ENCODE assay signal across 8 cellular contexts in the genomic region with DNA sequence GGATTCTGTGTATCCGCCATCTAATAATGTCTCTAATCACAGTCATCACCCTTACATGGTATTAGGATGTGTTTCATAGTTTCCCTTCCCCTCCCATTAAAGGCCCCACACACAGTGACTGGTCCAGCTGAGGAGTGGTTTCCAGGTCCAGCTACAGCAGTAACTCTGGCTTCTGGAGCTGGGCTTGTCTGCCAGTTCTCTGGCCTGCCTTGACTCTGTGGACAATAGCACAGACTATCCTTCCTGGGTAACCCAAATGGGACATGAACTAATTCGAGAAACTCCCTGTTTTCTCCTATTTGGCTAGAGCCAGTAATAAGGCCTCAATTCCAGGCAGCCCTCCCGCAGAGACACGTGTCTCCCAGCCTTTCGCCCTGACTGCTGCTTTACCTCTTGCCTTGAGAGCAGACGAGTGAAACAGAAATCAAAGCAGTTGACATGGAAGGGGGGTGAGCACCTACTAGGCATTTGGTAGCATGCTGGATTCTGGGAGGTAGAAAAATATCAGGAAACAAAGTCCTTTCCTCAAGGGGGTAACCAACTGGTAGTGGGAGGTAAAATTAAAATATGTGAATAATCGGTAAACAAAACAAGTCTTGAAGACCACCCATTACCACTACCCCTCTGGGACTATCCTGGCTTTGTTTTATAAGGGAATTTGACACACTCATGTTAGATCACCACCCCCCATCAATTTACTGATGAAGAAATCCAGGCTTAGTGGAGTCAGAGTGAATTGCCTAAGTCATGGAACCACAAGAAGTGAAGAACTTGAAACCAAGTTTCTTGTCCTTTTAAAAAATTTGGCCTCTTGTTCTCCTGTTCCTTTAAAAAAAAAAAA. TPM values are rescaled to one million over a fixed set of nuclear protein-coding genes. Genes with fewer than 3 reads are reported as not detected.
A peak's percentile ranks its signal among the peaks of the same experiment; 100 is the strongest.
DNase-seq lines count a peak whose midpoint lies in the region; ATAC-seq, FAIRE-seq and TF ChIP-seq lines count a peak whose summit lies in the region.

No MANE protein-coding gene starts in this region.

- H3K9me3 Mint-ChIP-seq in activated naive CD8-positive, alpha-beta T cell (ENCODE audit: low read depth): no peaks in the 10 kb centered on the region

- in situ Hi-C loops in HAP-1 (cut with MboI; ENCODE audit: low sequenced_read_pairs): no loop called here

- ATAC-seq in pancreas: peak; percentile 25 to 42 (median 34)
- no peak for ATAC-seq in GM18505 (IDR thresholded peaks at IDR 0.05; ENCODE audit: unreplicated experiment)

- no peak for TF ChIP-seq CTCF in pancreas (IDR thresholded peaks at IDR 0.05)

- no peak overlapping the region for H2AFZ ChIP-seq in ACC112 (ENCODE audit: low read length, unreplicated experiment)

- peak overlapping the region; percentile 99 for H3K27ac ChIP-seq in ACC112 (ENCODE audit: low read depth, low read length)
- H3K27ac ChIP-seq in pancreas: peak overlapping the region; percentile 81 to 99 (median 88)

- peaks cover 57% of the 10 kb centered on the region for H3K4me1 Mint-ChIP-seq in activated naive CD8-positive, alpha-beta T cell (ENCODE audit: low read depth)

- H3K9me3 ChIP-seq in HAP-1 (no peaks in the 10 kb centered on the region), pancreas (no peaks in the 10 kb centered on the region)

- intact Hi-C loops in cardiac septum (cut with DNase I): loop anchor here (1.0 to 5.0 kb wide), 5 partner anchors 22 to 121 kb away; partner anchors contain the start of gene REV3L
- intact Hi-C loops in pancreas (cut with DNase I): no loop called here

- 11 to 19% methylated on average over 7 of the region's 7 CpGs for WGBS in pancreas, 2 donors

- no peak for TF ChIP-seq POLR2A in GM18505 (IDR thresholded peaks at IDR 0.05; ENCODE audit: borderline replicate concordance, extremely low read depth, insufficient read depth, insufficient read length)

- DNase-seq in HAP-1 (ENCODE audit: low spot score in 2 of 2) (peak; percentile 35 to 44), cardiac septum (ENCODE audit: low spot score) (peak; percentile 80), pancreas (peak in 4 of 6 donors; percentile 24 to 61 (median 46)), NCI-H524 (lab: John Stamatoyannopoulos, UW) (no peak), SW 1271 (lab: John Stamatoyannopoulos, UW) (no peak)

- H3K36me3 Mint-ChIP-seq in activated naive CD8-positive, alpha-beta T cell: peaks cover under 1% of the 10 kb centered on the region

- peak overlapping the region; percentile 93 for H3K4me3 Mint-ChIP-seq in activated naive CD8-positive, alpha-beta T cell

- H3K4me1 ChIP-seq in ACC112 (ENCODE audit: control insufficient read depth, insufficient read depth, low read length, unreplicated experiment): peaks cover 47% of the 10 kb centered on the region
- H3K4me1 ChIP-seq in HAP-1: peaks cover 28% of the 10 kb centered on the region
- peaks cover 18 to 37% (median 29%) of the 10 kb centered on the region in 3 donors for H3K4me1 ChIP-seq in pancreas

- FAIRE-seq in pancreas (lab: Jason Lieb, UNC): no peak

- peaks cover 45% of the 10 kb centered on the region for H3K79me2 ChIP-seq in ACC112 (ENCODE audit: control insufficient read depth, insufficient read depth, low read length, unreplicated experiment)

- no peaks in the 10 kb centered on the region; the same call in 1 of the 2 replicates for H3K36me3 ChIP-seq in ACC112 (ENCODE audit: insufficient read depth, low read length)
- H3K36me3 ChIP-seq in HAP-1 (replicated peaks): no peaks in the 10 kb centered on the region; the same call in 1 of the 2 replicates
- H3K36me3 ChIP-seq in pancreas: no peaks in the 10 kb centered on the region

- no peaks in the 10 kb centered on the region for H3K27me3 Mint-ChIP-seq in activated naive CD8-positive, alpha-beta T cell

- H3K4me3 ChIP-seq in ACC112 (ENCODE audit: low read depth, low read length) (peak overlapping the region; percentile 79), HAP-1 (peak overlapping the region; percentile 50), pancreas (peak overlapping the region; percentile 27 to 53 (median 47))

- H3K27me3 ChIP-seq in ACC112 (ENCODE audit: insufficient read depth, low read length) (no peaks in the 10 kb centered on the region), HAP-1 (ENCODE audit: low read depth) (no peaks in the 10 kb centered on the region), pancreas (no peaks in the 10 kb centered on the region)

- H3K27ac Mint-ChIP-seq in activated naive CD8-positive, alpha-beta T cell: peak overlapping the region; percentile 99

RNA-seq across cellular contexts. Expression of gene TRAF3IP2, which starts 1.2 kb away (rescaled TPM):
- total RNA-seq in cardiac septum (6.5 TPM), pancreas (10 to 100 TPM; 19.9 to 25.9 (median 22.0) TPM)
- 10 to 100 TPM; 18.5 to 30.3 TPM for polyA plus RNA-seq in pancreas

Comparison
In these comparisons a context has a peak if more than half of its experiments do, and no peak if none do; other contexts are left out.
1. DNase-seq: peak in HAP-1 (2 of 2), cardiac septum (single experiment) and pancreas (4 of 6); none in NCI-H524 (0 of 2) and SW 1271 (0 of 2).
2. Peak in every context shown above with its lines, with median percentiles within 50 percentile points of each other: H3K4me3 ChIP-seq.